In genomic region chr4:175459571-175459970, GRCh38 we compare ENCODE assay signal across 2 cellular contexts.
TF ChIP-seq lines count a peak whose summit lies in the region.

No MANE protein-coding gene starts in this region.

TF ChIP-seq in K562, 482 proteins besides CTCF, POLR2A, EP300 and RAD21:
- no peak for TF ChIP-seq EHMT2 (IDR thresholded peaks at IDR 0.05)
- TF ChIP-seq, protein P1, sequence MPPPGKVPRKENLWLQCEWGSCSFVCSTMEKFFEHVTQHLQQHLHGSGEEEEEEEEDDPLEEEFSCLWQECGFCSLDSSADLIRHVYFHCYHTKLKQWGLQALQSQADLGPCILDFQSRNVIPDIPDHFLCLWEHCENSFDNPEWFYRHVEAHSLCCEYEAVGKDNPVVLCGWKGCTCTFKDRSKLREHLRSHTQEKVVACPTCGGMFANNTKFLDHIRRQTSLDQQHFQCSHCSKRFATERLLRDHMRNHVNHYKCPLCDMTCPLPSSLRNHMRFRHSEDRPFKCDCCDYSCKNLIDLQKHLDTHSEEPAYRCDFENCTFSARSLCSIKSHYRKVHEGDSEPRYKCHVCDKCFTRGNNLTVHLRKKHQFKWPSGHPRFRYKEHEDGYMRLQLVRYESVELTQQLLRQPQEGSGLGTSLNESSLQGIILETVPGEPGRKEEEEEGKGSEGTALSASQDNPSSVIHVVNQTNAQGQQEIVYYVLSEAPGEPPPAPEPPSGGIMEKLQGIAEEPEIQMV (tag; conservative IDR thresholded peaks at IDR 0.05; ENCODE audit: low read depth), result no peak
- TF ChIP-seq NFIC (IDR thresholded peaks at IDR 0.05), result peak; percentile 21; the same call in 1 of the 2 replicates
- TF ChIP-seq E2F1 (CRISPR knock-in tag; IDR thresholded peaks at IDR 0.05), result no peak

TF ChIP-seq in HepG2, 621 proteins besides CTCF, POLR2A, EP300 and RAD21:
- TF ChIP-seq MAFK (conservative IDR thresholded peaks at IDR 0.05 in 1 of 2, IDR thresholded peaks at IDR 0.05 in 1 of 2; ENCODE audit: low read length in 2 of 2), result no peak
